ENCODE assay signal across 8 cellular contexts in genomic region chr20:57398231-57398821, GRCh38. TPM values are rescaled to one million over a fixed set of nuclear protein-coding genes. Genes with fewer than 3 reads are reported as not detected.
DNase-seq lines count a peak whose midpoint lies in the region; ATAC-seq and TF ChIP-seq lines count a peak whose summit lies in the region.

No MANE protein-coding gene starts in this region.

- no peak for TF ChIP-seq POLR2A in heart left ventricle (IDR thresholded peaks at IDR 0.05)

- peak; percentile 91 to 99 (median 94) for DNase-seq in CD4-positive, CD25-positive, alpha-beta regulatory T cell
- DNase-seq in KG1 (lab: John Stamatoyannopoulos, UW) (peak; percentile 43), heart left ventricle (peak; percentile 52 to 80 (median 64)), glomerular visceral epithelial cell (ENCODE audit: extremely low spot score) (no peak), SK-N-DZ (ENCODE audit: low spot score) (no peak)
- peak; percentile 94 for DNase-seq in activated CD8-positive, alpha-beta memory T cell treated with anti-CD3 and anti-CD28 coated beads for 24 hours
- DNase-seq in stimulated activated CD4-positive, alpha-beta T cell treated with anti-CD3 and anti-CD28 coated beads, Interleukin-2, amount 100 ng/mL, for 4 hours (ENCODE audit: low read depth), result peak; percentile 81

- peak overlapping the region; percentile 100 for H3K27ac Mint-ChIP-seq in CD4-positive, CD25-positive, alpha-beta regulatory T cell

- peaks cover 78% of the 10 kb centered on the region for H3K36me3 ChIP-seq in CD4-positive, CD25-positive, alpha-beta regulatory T cell (ENCODE audit: control insufficient read depth, insufficient read depth, low read length)
- H3K36me3 ChIP-seq in heart left ventricle, result peaks cover 0 to 77% (median 29%) of the 10 kb centered on the region in 9 donors

- ATAC-seq in CD4-positive, CD25-positive, alpha-beta regulatory T cell (ENCODE audit: low read depth in 2 of 2), result peak; percentile 79 to 82
- ATAC-seq in GM21360 (IDR thresholded peaks at IDR 0.05; ENCODE audit: unreplicated experiment) (peak; percentile 41), heart left ventricle (peak in 3 of 4 donors; percentile 1 to 37 (median 2))

- peak overlapping the region; percentile 77 to 99 (median 90) for H3K4me3 Mint-ChIP-seq in CD4-positive, CD25-positive, alpha-beta regulatory T cell

- H3K36me3 Mint-ChIP-seq in CD4-positive, CD25-positive, alpha-beta regulatory T cell, result peaks cover 78% of the 10 kb centered on the region

- H3K27me3 Mint-ChIP-seq in CD4-positive, CD25-positive, alpha-beta regulatory T cell, result peaks cover 20% of the 10 kb centered on the region

- H3K4me3 ChIP-seq in CD4-positive, CD25-positive, alpha-beta regulatory T cell (ENCODE audit: low read depth, low read length), result peak overlapping the region; percentile 82
- peak overlapping the region in 4 of 12 donors; percentile 1 to 30 (median 19) for H3K4me3 ChIP-seq in heart left ventricle

- intact Hi-C loops in heart left ventricle (cut with DNase I), result loop anchor here in 6 of 10 donors (5.0 to 10.0 kb wide), 4 partner anchors 34 to 316 kb away; partner anchors contain the start of gene PMEPA1 (in 1 of the 6)

- H3K27me3 ChIP-seq in CD4-positive, CD25-positive, alpha-beta regulatory T cell (ENCODE audit: control insufficient read depth, insufficient read depth, low read length), result no peaks in the 10 kb centered on the region
- H3K27me3 ChIP-seq in heart left ventricle, result no peaks in the 10 kb centered on the region

- peaks cover 100% of the 10 kb centered on the region for H3K4me1 ChIP-seq in CD4-positive, CD25-positive, alpha-beta regulatory T cell (ENCODE audit: control insufficient read depth, insufficient read depth, low read length, poor library complexity, severe bottlenecking)
- H3K4me1 ChIP-seq in heart left ventricle, result peaks cover 26 to 98% (median 74%) of the 10 kb centered on the region in 12 donors

- 30 to 58% (median 37%) methylated on average over 12 to 27 of the region's 27 CpGs for WGBS in heart left ventricle, 4 donors

- peaks cover 4 to 98% (median 53%) of the 10 kb centered on the region in 4 donors for H3K4me1 Mint-ChIP-seq in CD4-positive, CD25-positive, alpha-beta regulatory T cell

- TF ChIP-seq CTCF in heart left ventricle (IDR thresholded peaks at IDR 0.05), result no peak

- peaks cover 0 to 6% (median 0%) of the 10 kb centered on the region in 7 donors for H3K9me3 Mint-ChIP-seq in CD4-positive, CD25-positive, alpha-beta regulatory T cell

- H3K27ac ChIP-seq in CD4-positive, CD25-positive, alpha-beta regulatory T cell (ENCODE audit: insufficient read depth, low read length, poor library complexity, severe bottlenecking), result peak overlapping the region; percentile 94
- peak overlapping the region in 10 of 12 donors; percentile 35 to 97 (median 54) for H3K27ac ChIP-seq in heart left ventricle

- no peaks in the 10 kb centered on the region for H3K9me3 ChIP-seq in CD4-positive, CD25-positive, alpha-beta regulatory T cell (ENCODE audit: control insufficient read depth in 2 of 2, low read length in 2 of 2)
- no peaks in the 10 kb centered on the region for H3K9me3 ChIP-seq in heart left ventricle

RNA-seq across cellular contexts. Expression of gene RBM38, which starts 7.1 kb away (rescaled TPM):
- total RNA-seq in CD4-positive, CD25-positive, alpha-beta regulatory T cell, result 322 TPM
- 100 to 1,000 TPM in 2 of 4 donors, 10 to 100 TPM in 2; 71.9 to 163 (median 102) TPM for polyA plus RNA-seq in CD4-positive, CD25-positive, alpha-beta regulatory T cell
- 10 to 100 TPM; 45.6 to 97.9 (median 62.3) TPM for total RNA-seq in heart left ventricle
- polyA plus RNA-seq in heart left ventricle, result 100 to 1,000 TPM in 1 of 2 donors, 10 to 100 TPM in 1; 68.5 to 112 TPM
- polyA plus RNA-seq in SK-N-DZ (2014; cell fraction: cytosol; rRNA removed), result 73.7 and 78.2 TPM in 2 replicates
- polyA plus RNA-seq in SK-N-DZ (2014; cell fraction: nucleus; rRNA removed), result 38.1 and 43.3 TPM in 2 replicates

RNA-seq across cellular contexts. Expression of gene RAE1, which starts 47.3 kb away (rescaled TPM):
- 33.0 TPM for total RNA-seq in CD4-positive, CD25-positive, alpha-beta regulatory T cell
- polyA plus RNA-seq in CD4-positive, CD25-positive, alpha-beta regulatory T cell, result 10 to 100 TPM; 34.5 to 52.1 (median 42.8) TPM
- 10 to 100 TPM; 12.9 to 18.6 (median 15.5) TPM for total RNA-seq in heart left ventricle
- polyA plus RNA-seq in heart left ventricle, result 10 to 100 TPM in 1 of 2 donors, 1 to 10 TPM in 1; 7.5 to 26.8 TPM
- polyA plus RNA-seq in SK-N-DZ (2014; cell fraction: cytosol; rRNA removed), result 122 and 147 TPM in 2 replicates
- polyA plus RNA-seq in SK-N-DZ (2014; cell fraction: nucleus; rRNA removed), result 79.9 and 108 TPM in 2 replicates

Comparison
In these comparisons a context has a peak if more than half of its experiments do, and no peak if none do; other contexts are left out.
1. ATAC-seq: peak in every context shown above with its lines; median percentile 80 in CD4-positive, CD25-positive, alpha-beta regulatory T cell; 41 in GM21360; 2 in heart left ventricle.
2. DNase-seq: peak in CD4-positive, CD25-positive, alpha-beta regulatory T cell (3 of 3), KG1 (single experiment), activated CD8-positive, alpha-beta memory T cell treated with anti-CD3 and anti-CD28 coated beads for 24 hours (single experiment), heart left ventricle (5 of 5) and stimulated activated CD4-positive, alpha-beta T cell treated with anti-CD3 and anti-CD28 coated beads, Interleukin-2, amount 100 ng/mL, for 4 hours (single experiment); none in glomerular visceral epithelial cell (single experiment) and SK-N-DZ (single experiment).